Comparison of ENCODE assay signal across 26 cellular contexts in the genomic region with DNA sequence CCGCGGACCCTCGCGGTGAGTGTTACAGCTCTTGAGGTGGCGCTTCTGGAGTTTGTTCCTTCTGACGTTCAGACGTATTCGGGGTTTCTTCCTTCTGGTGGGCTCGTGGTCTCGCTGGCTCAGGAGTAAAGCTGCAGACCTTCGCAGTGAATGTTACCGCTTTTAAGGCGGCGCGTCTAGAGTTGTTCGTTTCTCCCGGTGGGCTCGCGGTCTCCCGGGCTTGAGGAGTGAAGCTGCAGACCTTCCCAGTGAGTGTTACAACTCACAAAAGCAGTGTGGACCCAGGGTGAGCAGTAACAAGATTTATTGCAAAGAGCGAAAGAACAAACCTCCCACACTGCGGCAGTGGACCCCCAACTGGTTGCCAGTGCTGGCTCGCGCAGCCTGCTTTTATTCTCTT.
DNase-seq lines count a peak whose midpoint lies in the region; ATAC-seq and TF ChIP-seq lines count a peak whose summit lies in the region.
"Had no signal": no experiment of that assay in that cellular context is flagged by ENCODE, and none has a peak within 500 bp of the region (broad histone marks: within the 10 kb centered on the region; RNA-seq: fewer than 3 reads in every experiment).

No MANE protein-coding gene starts in this region.

- DNase-seq in natural killer cell treated with Interleukin-12 subunit alpha and Interleukin-12 subunit beta and Interleukin-15 and Interleukin-18, amount 100 ng/mL, for 72 hours (ENCODE audit: low spot score) = no peak
- DNase-seq in natural killer cell (no peak), T-helper 17 cell (no peak), substantia nigra (lab: John Stamatoyannopoulos, UW) (no peak), HUDEP-2 (lab: John Stamatoyannopoulos, UW; ENCODE audit: unreplicated experiment in 76 of 76) (no peak)
- no peak for DNase-seq in naive thymus-derived CD8-positive, alpha-beta T cell
- DNase-seq: colonic mucosa; effector memory CD4-positive, alpha-beta T cell; GM23248; hippocampal formation; Kasumi-1; left lung; NCI-H1048; NCI-H1694 treated with DMSO at 0.1 percent for 48 hours; NCI-H2171; NCI-H524 treated with DMSO at 0.1 percent for 48 hours; SJCRH30; stimulated activated naive CD8-positive, alpha-beta T cell treated with anti-CD3 and anti-CD28 coated beads, Interleukin-15, Interleukin-2, amounts not matched to agents 100 U/mL and 50 U/mL, for 24 hours had no signal

- intact Hi-C loops in natural killer cell (cut with micrococcal nuclease) = no loop called here

- no peaks in the 10 kb centered on the region for H3K9me3 Mint-ChIP-seq in natural killer cell treated with Interleukin-12 subunit alpha and Interleukin-12 subunit beta and Interleukin-15 and Interleukin-18, amount 100 ng/mL, for 72 hours
- no peaks in the 10 kb centered on the region for H3K9me3 Mint-ChIP-seq in natural killer cell
- H3K9me3 Mint-ChIP-seq in naive thymus-derived CD8-positive, alpha-beta T cell = peaks cover 0 to under 1% (median 0%) of the 10 kb centered on the region in 9 donors

- no peaks in the 10 kb centered on the region for H3K9me3 ChIP-seq in T-helper 17 cell (ENCODE audit: control insufficient read depth, low read length, poor library complexity, severe bottlenecking)
- H3K9me3 ChIP-seq: adrenal gland, breast epithelium, colonic mucosa, esophagus muscularis mucosa, left lung, right lobe of liver, SJCRH30, tibial artery had no signal

- H3K27ac ChIP-seq in substantia nigra (ENCODE audit: low read depth, low read length, poor library complexity, severe bottlenecking) = no peak overlapping the region
- H3K27ac ChIP-seq: adrenal gland, breast epithelium, colonic mucosa, esophagus muscularis mucosa, GM23248, left lung, right lobe of liver, SJCRH30, tibial artery had no signal

- H3K36me3 Mint-ChIP-seq in natural killer cell treated with Interleukin-12 subunit alpha and Interleukin-12 subunit beta and Interleukin-15 and Interleukin-18, amount 100 ng/mL, for 72 hours = peaks cover 1% of the 10 kb centered on the region
- H3K36me3 Mint-ChIP-seq in natural killer cell (no peaks in the 10 kb centered on the region), T-helper 17 cell (ENCODE audit: low read depth) (no peaks in the 10 kb centered on the region)
- no peaks in the 10 kb centered on the region for H3K36me3 Mint-ChIP-seq in naive thymus-derived CD8-positive, alpha-beta T cell

- peaks cover 28 to 29% of the 10 kb centered on the region in 2 donors for H3K4me1 Mint-ChIP-seq in natural killer cell treated with Interleukin-12 subunit alpha and Interleukin-12 subunit beta and Interleukin-15 and Interleukin-18, amount 100 ng/mL, for 72 hours (ENCODE audit: low read depth in 2 of 2)
- H3K4me1 Mint-ChIP-seq in natural killer cell (peaks cover 21 to 26% of the 10 kb centered on the region in 2 donors), T-helper 17 cell (peaks cover 12% of the 10 kb centered on the region)
- H3K4me1 Mint-ChIP-seq in naive thymus-derived CD8-positive, alpha-beta T cell = peaks cover 10 to 19% (median 16%) of the 10 kb centered on the region in 4 donors

- POLR2A ChIA-PET in naive thymus-derived CD8-positive, alpha-beta T cell (lab: Charles Lee) = interaction anchor here (0.8 to 1.7 kb wide), 4 partner anchors 27 to 83 kb away, joined by 3 to 9 read pairs (median 4); no protein-coding TSS in a partner anchor

- no peak overlapping the region for H3K27ac Mint-ChIP-seq in natural killer cell treated with Interleukin-12 subunit alpha and Interleukin-12 subunit beta and Interleukin-15 and Interleukin-18, amount 100 ng/mL, for 72 hours
- no peak overlapping the region for H3K27ac Mint-ChIP-seq in natural killer cell
- H3K27ac Mint-ChIP-seq in T-helper 17 cell = no peak overlapping the region
- H3K27ac Mint-ChIP-seq in naive thymus-derived CD8-positive, alpha-beta T cell = peak overlapping the region in 4 of 10 donors; percentile 14 to 72 (median 57)
- H3K27ac Mint-ChIP-seq: activated T-helper 2 cell treated with anti-CD3 and anti-CD28 coated beads, Interferon-gamma antibody, Interleukin-2, Interleukin-4, amounts not matched to agents 10 μg/mL and 5 μg/mL and 100 μg/mL, durations not matched to agents 14 hours and 24 hours and 36 hours had no signal

- peaks cover 20 to 26% of the 10 kb centered on the region in 2 donors for H3K27me3 Mint-ChIP-seq in natural killer cell treated with Interleukin-12 subunit alpha and Interleukin-12 subunit beta and Interleukin-15 and Interleukin-18, amount 100 ng/mL, for 72 hours
- H3K27me3 Mint-ChIP-seq in natural killer cell (ENCODE audit: low read depth in 2 of 2) (peaks cover 27 to 43% of the 10 kb centered on the region in 2 donors), T-helper 17 cell (peaks cover 36% of the 10 kb centered on the region)
- H3K27me3 Mint-ChIP-seq in naive thymus-derived CD8-positive, alpha-beta T cell = peaks cover 5 to 25% (median 21%) of the 10 kb centered on the region in 5 donors

- TF ChIP-seq CTCF in natural killer cell (IDR thresholded peaks at IDR 0.05) = no peak

- no peak for ATAC-seq in natural killer cell treated with Interleukin-12 subunit alpha and Interleukin-12 subunit beta and Interleukin-15 and Interleukin-18, amount 100 ng/mL, for 72 hours
- ATAC-seq in natural killer cell (no peak), T-helper 17 cell (no peak), GM21723 (IDR thresholded peaks at IDR 0.05; ENCODE audit: unreplicated experiment) (no peak), HG03439 (IDR thresholded peaks at IDR 0.05; ENCODE audit: unreplicated experiment) (no peak)
- ATAC-seq in naive thymus-derived CD8-positive, alpha-beta T cell = no peak
- ATAC-seq: stimulated activated naive CD8-positive, alpha-beta T cell treated with anti-CD3 and anti-CD28 coated beads, Interleukin-15, Interleukin-2, amounts not matched to agents 100 U/mL and 50 U/mL, for 24 hours had no signal

- peak overlapping the region; percentile 24 for H3K4me3 Mint-ChIP-seq in natural killer cell treated with Interleukin-12 subunit alpha and Interleukin-12 subunit beta and Interleukin-15 and Interleukin-18, amount 100 ng/mL, for 72 hours
- no peak overlapping the region for H3K4me3 Mint-ChIP-seq in natural killer cell
- H3K4me3 Mint-ChIP-seq in T-helper 17 cell = peak overlapping the region; percentile 59
- peak overlapping the region in 9 of 10 donors; percentile 52 to 89 (median 67) for H3K4me3 Mint-ChIP-seq in naive thymus-derived CD8-positive, alpha-beta T cell
